In the genomic region with DNA sequence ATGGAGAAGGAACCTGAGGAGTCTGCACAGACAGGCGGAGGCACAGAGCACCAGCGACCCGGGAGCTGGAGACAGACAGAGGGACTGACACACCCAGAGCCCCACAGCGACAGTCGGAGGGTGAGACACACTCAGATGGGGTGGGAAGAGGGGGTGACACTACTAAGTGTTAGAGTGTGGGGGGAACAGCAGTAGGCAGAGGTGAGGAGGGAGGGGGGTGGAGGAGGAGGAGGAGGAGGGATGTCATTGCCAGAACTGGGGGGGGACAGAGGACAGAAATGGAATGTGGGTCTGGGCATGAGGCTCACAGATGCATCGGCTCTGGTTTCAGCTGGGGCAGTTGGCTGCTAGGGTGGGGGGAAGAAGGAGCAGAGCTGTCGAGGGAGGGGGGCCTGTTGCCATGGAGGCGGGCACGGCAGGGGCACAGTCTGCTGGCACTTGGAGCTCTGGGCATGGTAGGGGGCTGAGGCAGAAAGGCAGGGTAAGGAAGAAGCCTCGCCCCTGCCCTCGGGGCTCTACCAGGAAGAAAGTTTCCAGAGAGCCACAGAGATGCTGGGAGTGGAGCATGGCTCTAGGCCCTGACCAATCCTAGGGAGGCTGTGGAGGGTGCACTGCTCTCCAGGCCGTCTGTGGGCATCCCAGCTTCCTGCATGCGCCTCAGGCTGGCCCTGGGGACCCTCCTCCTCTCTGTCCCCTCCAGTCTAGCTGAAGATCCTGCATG, we compare ENCODE assay signal across 10 cellular contexts. TPM values are rescaled to one million over a fixed set of nuclear protein-coding genes. Genes with fewer than 3 reads are reported as not detected.
DNase-seq lines count a peak whose midpoint lies in the region; ATAC-seq and TF ChIP-seq lines count a peak whose summit lies in the region.
"Had no signal": no experiment of that assay in that cellular context is flagged by ENCODE, and none has a peak within 500 bp of the region (broad histone marks: within the 10 kb centered on the region; RNA-seq: fewer than 3 reads in every experiment).

No MANE protein-coding gene starts in this region.

- no peak for DNase-seq in T-helper 2 cell treated with Interferon-gamma antibody and Interleukin-4, amounts not matched to agents 5 μg/mL and 100 μg/mL, for 36 hours (ENCODE audit: low spot score)
- DNase-seq in T-helper 2 cell (no peak), coronary artery (ENCODE audit: low spot score) (no peak), type B pancreatic cell (ENCODE audit: extremely low spot score, unreplicated experiment) (no peak), HuH-7 (ENCODE audit: low spot score) (no peak), NCI-H345 treated with DMSO at 0.1 percent for 48 hours (lab: John Stamatoyannopoulos, UW; ENCODE audit: unreplicated experiment) (no peak)
- DNase-seq: ACHN, T-cell had no signal

- no peak overlapping the region for H3K4me3 Mint-ChIP-seq in T-helper 2 cell treated with Interferon-gamma antibody and Interleukin-4, amounts not matched to agents 5 μg/mL and 100 μg/mL, for 36 hours
- H3K4me3 Mint-ChIP-seq in nephron (peak overlapping the region; percentile 53 to 76 (median 68)), type B pancreatic cell (peak overlapping the region; percentile 70)

- peak overlapping the region; percentile 25 for H3K4me3 ChIP-seq in coronary artery

- peaks cover 20% of the 10 kb centered on the region for H3K4me1 Mint-ChIP-seq in T-helper 2 cell treated with Interferon-gamma antibody and Interleukin-4, amounts not matched to agents 5 μg/mL and 100 μg/mL, for 36 hours (ENCODE audit: low read depth)
- H3K4me1 Mint-ChIP-seq in nephron (peaks cover 90% of the 10 kb centered on the region), type B pancreatic cell (ENCODE audit: unreplicated experiment) (peaks cover 84% of the 10 kb centered on the region)

- TF ChIP-seq CTCF in coronary artery (IDR thresholded peaks at IDR 0.05) (no peak), nephron (IDR thresholded peaks at IDR 0.05; ENCODE audit: unreplicated experiment in 3 of 3) (no peak), type B pancreatic cell (conservative IDR thresholded peaks at IDR 0.05) (no peak)

- H3K27ac ChIP-seq in coronary artery: peak overlapping the region; percentile 92 to 98

- H3K36me3 Mint-ChIP-seq in T-helper 2 cell treated with Interferon-gamma antibody and Interleukin-4, amounts not matched to agents 5 μg/mL and 100 μg/mL, for 36 hours (ENCODE audit: low read depth): no peaks in the 10 kb centered on the region
- H3K36me3 Mint-ChIP-seq in nephron (ENCODE audit: low read depth) (no peaks in the 10 kb centered on the region), type B pancreatic cell (no peaks in the 10 kb centered on the region)
- H3K36me3 Mint-ChIP-seq: T-cell had no signal

- no peak for ATAC-seq in HG02678 (IDR thresholded peaks at IDR 0.05; ENCODE audit: unreplicated experiment)
- ATAC-seq: T-cell had no signal

- peaks cover 3% of the 10 kb centered on the region for H3K27me3 Mint-ChIP-seq in T-helper 2 cell treated with Interferon-gamma antibody and Interleukin-4, amounts not matched to agents 5 μg/mL and 100 μg/mL, for 36 hours (ENCODE audit: low read depth)
- no peaks in the 10 kb centered on the region for H3K27me3 Mint-ChIP-seq in nephron (ENCODE audit: low read depth)
- H3K27me3 Mint-ChIP-seq in type B pancreatic cell: no peaks in the 10 kb centered on the region
- H3K27me3 Mint-ChIP-seq: T-cell had no signal

- no peaks in the 10 kb centered on the region for H3K9me3 Mint-ChIP-seq in T-helper 2 cell treated with Interferon-gamma antibody and Interleukin-4, amounts not matched to agents 5 μg/mL and 100 μg/mL, for 36 hours
- H3K9me3 Mint-ChIP-seq in nephron (no peaks in the 10 kb centered on the region), type B pancreatic cell (no peaks in the 10 kb centered on the region)
- H3K9me3 Mint-ChIP-seq: T-cell had no signal

- H3K27ac Mint-ChIP-seq in T-helper 2 cell treated with Interferon-gamma antibody and Interleukin-4, amounts not matched to agents 5 μg/mL and 100 μg/mL, for 36 hours: peak overlapping the region; percentile 13
- peak overlapping the region; percentile 93 to 98 (median 96) for H3K27ac Mint-ChIP-seq in nephron
- peak overlapping the region; percentile 86 for H3K27ac Mint-ChIP-seq in type B pancreatic cell
- H3K27ac Mint-ChIP-seq: T-cell had no signal

RNA-seq across cellular contexts. Expression of a gene that starts 37.3 kb away (rescaled TPM):
- total RNA-seq in type B pancreatic cell (ENCODE audit: low replicate concordance): 49.3 and 61.0 TPM in 2 replicates

Comparison
In these comparisons a context has a peak if more than half of its experiments do, and no peak if none do; other contexts are left out.
1. H3K27ac Mint-ChIP-seq: peak in every context shown above with its lines; median percentile 96 in nephron; 86 in type B pancreatic cell; 13 in T-helper 2 cell treated with Interferon-gamma antibody and Interleukin-4, amounts not matched to agents 5 μg/mL and 100 μg/mL, for 36 hours.